Comparison of ENCODE assay signal across 12 cellular contexts in the genomic region with DNA sequence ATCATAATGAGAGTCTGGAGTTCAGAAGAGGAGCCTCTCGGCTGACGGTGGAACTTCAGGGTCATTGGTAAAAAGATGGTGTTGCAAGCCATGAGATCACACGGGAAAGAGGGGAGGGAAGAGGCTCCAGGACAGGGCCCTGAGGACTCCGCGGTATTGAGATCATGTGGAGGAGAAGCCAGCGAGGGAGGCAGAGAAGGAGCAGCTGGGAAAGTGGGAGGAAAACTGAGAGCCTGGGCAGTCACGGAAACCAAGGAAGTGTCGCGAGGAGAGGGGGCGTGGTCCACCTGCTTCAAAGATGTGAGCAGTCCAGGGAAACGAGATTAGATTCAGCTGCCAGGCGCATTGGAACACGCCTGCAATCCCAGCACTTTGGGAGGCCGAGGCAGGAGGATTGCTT.
DNase-seq lines count a peak whose midpoint lies in the region; ATAC-seq, FAIRE-seq and TF ChIP-seq lines count a peak whose summit lies in the region.
"Had no signal": no experiment of that assay in that cellular context is flagged by ENCODE, and none has a peak within 500 bp of the region (broad histone marks: within the 10 kb centered on the region; RNA-seq: fewer than 3 reads in every experiment).

No MANE protein-coding gene starts in this region.

- no peak for TF ChIP-seq CTCF in coronary artery (IDR thresholded peaks at IDR 0.05)

- H3K4me3 ChIP-seq in coronary artery: no peak overlapping the region

- DNase-seq in ELF-1 (ENCODE audit: low read depth, low spot score) (peak; percentile 35), LoVo (ENCODE audit: low spot score) (peak; percentile 13), cerebellar cortex (ENCODE audit: low spot score) (peak; percentile 65), posterior cingulate gyrus (peak in 8 of 10 donors; percentile 47 to 93 (median 66)), urothelium cell line (ENCODE audit: low spot score) (no peak), coronary artery (ENCODE audit: low spot score) (no peak), NK-92 (lab: John Stamatoyannopoulos, UW; ENCODE audit: unreplicated experiment) (no peak)
- DNase-seq: activated CD4-positive, alpha-beta T cell treated with anti-CD3 and anti-CD28 coated beads for 36 hours had no signal

- H3K27ac ChIP-seq in coronary artery: no peak overlapping the region

- intact Hi-C loops in posterior cingulate gyrus (cut with DNase I): no loop called here

- FAIRE-seq in urothelium cell line (lab: Jason Lieb, UNC): no peak
- FAIRE-seq: GM19239, keratinocyte had no signal

- ATAC-seq in HG03196 (IDR thresholded peaks at IDR 0.05; ENCODE audit: unreplicated experiment): no peak
- ATAC-seq: activated CD4-positive, alpha-beta T cell treated with anti-CD3 and anti-CD28 coated beads for 36 hours; activated naive CD4-positive, alpha-beta T cell treated with anti-CD3 and anti-CD28 coated beads, Interleukin-2, amount 50 U/mL, for 72 hours had no signal

Comparison
In these comparisons a context has a peak if more than half of its experiments do, and no peak if none do; other contexts are left out.
1. DNase-seq: peak in ELF-1 (single experiment), LoVo (single experiment), cerebellar cortex (single experiment) and posterior cingulate gyrus (8 of 10); none in urothelium cell line (single experiment), coronary artery (single experiment) and NK-92 (single experiment).